1 cellular context compared by ENCODE assay signal in the genomic region with DNA sequence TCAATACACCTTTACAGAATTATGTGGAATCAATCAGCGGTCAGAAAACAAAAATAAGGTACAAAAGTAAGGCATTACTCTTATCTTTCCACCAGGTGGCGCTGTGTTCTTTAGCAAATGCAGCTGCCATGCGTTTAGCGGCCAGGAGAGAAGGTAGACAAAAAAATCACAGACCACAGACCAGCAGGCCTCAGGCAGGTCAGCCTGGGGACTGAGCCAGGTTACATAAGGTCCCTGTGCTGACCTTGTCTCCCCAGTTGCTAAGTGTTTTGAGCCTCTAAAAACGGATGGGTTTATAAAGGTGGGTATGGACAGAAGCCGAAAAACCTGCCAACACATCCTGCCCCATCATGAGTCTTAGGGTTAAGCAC.
TF ChIP-seq lines count a peak whose summit lies in the region.

No MANE protein-coding gene starts in this region.

TF ChIP-seq in HepG2, 621 proteins besides CTCF, POLR2A, EP300 and RAD21 (continued from another document):
- TF ChIP-seq, protein P1, sequence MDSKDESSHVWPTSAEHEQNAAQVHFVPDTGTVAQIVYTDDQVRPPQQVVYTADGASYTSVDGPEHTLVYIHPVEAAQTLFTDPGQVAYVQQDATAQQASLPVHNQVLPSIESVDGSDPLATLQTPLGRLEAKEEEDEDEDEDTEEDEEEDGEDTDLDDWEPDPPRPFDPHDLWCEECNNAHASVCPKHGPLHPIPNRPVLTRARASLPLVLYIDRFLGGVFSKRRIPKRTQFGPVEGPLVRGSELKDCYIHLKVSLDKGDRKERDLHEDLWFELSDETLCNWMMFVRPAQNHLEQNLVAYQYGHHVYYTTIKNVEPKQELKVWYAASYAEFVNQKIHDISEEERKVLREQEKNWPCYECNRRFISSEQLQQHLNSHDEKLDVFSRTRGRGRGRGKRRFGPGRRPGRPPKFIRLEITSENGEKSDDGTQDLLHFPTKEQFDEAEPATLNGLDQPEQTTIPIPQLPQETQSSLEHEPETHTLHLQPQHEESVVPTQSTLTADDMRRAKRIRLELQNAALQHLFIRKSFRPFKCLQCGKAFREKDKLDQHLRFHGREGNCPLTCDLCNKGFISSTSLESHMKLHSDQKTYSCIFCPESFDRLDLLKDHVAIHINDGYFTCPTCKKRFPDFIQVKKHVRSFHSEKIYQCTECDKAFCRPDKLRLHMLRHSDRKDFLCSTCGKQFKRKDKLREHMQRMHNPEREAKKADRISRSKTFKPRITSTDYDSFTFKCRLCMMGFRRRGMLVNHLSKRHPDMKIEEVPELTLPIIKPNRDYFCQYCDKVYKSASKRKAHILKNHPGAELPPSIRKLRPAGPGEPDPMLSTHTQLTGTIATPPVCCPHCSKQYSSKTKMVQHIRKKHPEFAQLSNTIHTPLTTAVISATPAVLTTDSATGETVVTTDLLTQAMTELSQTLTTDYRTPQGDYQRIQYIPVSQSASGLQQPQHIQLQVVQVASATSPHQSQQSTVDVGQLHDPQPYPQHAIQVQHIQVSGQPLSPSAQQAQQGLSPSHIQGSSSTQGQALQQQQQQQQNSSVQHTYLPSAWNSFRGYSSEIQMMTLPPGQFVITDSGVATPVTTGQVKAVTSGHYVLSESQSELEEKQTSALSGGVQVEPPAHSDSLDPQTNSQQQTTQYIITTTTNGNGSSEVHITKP (CRISPR knock-in tag; IDR thresholded peaks at IDR 0.05; ENCODE audit: low read depth): no peak
- TF ChIP-seq GATAD2A (CRISPR knock-in tag; IDR thresholded peaks at IDR 0.05): 0 out of 2 replicates have a peak, but pooled peaks have one; percentile 28
- TF ChIP-seq ATF1 (CRISPR knock-in tag; IDR thresholded peaks at IDR 0.05): no peak
- TF ChIP-seq GABPB1 (CRISPR knock-in tag; IDR thresholded peaks at IDR 0.05): no peak
- TF ChIP-seq ZNF746 (CRISPR knock-in tag; IDR thresholded peaks at IDR 0.05): no peak
- no peak for TF ChIP-seq ZNF296 (CRISPR knock-in tag; conservative IDR thresholded peaks at IDR 0.05)
- no peak for TF ChIP-seq ZNF563 (CRISPR knock-in tag; IDR thresholded peaks at IDR 0.05)
- TF ChIP-seq, protein P2, sequence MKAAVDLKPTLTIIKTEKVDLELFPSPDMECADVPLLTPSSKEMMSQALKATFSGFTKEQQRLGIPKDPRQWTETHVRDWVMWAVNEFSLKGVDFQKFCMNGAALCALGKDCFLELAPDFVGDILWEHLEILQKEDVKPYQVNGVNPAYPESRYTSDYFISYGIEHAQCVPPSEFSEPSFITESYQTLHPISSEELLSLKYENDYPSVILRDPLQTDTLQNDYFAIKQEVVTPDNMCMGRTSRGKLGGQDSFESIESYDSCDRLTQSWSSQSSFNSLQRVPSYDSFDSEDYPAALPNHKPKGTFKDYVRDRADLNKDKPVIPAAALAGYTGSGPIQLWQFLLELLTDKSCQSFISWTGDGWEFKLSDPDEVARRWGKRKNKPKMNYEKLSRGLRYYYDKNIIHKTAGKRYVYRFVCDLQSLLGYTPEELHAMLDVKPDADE (CRISPR knock-in tag; IDR thresholded peaks at IDR 0.05): no peak
- TF ChIP-seq, protein P3, sequence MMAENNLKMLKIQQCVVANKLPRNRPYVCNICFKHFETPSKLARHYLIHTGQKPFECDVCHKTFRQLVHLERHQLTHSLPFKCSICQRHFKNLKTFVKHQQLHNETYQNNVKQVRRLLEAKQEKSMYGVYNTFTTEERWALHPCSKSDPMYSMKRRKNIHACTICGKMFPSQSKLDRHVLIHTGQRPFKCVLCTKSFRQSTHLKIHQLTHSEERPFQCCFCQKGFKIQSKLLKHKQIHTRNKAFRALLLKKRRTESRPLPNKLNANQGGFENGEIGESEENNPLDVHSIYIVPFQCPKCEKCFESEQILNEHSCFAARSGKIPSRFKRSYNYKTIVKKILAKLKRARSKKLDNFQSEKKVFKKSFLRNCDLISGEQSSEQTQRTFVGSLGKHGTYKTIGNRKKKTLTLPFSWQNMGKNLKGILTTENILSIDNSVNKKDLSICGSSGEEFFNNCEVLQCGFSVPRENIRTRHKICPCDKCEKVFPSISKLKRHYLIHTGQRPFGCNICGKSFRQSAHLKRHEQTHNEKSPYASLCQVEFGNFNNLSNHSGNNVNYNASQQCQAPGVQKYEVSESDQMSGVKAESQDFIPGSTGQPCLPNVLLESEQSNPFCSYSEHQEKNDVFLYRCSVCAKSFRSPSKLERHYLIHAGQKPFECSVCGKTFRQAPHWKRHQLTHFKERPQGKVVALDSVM (CRISPR knock-in tag; IDR thresholded peaks at IDR 0.05): no peak
- TF ChIP-seq FOXP1 (IDR thresholded peaks at IDR 0.05): no peak
- TF ChIP-seq FOXP1 (CRISPR knock-in tag; IDR thresholded peaks at IDR 0.05): no peak
- no peak for TF ChIP-seq SMAD9 (CRISPR knock-in tag; IDR thresholded peaks at IDR 0.05)
- no peak for TF ChIP-seq KDM4B (CRISPR knock-in tag; IDR thresholded peaks at IDR 0.05)
